Comparison of ENCODE assay signal across 8 cellular contexts in the genomic region with DNA sequence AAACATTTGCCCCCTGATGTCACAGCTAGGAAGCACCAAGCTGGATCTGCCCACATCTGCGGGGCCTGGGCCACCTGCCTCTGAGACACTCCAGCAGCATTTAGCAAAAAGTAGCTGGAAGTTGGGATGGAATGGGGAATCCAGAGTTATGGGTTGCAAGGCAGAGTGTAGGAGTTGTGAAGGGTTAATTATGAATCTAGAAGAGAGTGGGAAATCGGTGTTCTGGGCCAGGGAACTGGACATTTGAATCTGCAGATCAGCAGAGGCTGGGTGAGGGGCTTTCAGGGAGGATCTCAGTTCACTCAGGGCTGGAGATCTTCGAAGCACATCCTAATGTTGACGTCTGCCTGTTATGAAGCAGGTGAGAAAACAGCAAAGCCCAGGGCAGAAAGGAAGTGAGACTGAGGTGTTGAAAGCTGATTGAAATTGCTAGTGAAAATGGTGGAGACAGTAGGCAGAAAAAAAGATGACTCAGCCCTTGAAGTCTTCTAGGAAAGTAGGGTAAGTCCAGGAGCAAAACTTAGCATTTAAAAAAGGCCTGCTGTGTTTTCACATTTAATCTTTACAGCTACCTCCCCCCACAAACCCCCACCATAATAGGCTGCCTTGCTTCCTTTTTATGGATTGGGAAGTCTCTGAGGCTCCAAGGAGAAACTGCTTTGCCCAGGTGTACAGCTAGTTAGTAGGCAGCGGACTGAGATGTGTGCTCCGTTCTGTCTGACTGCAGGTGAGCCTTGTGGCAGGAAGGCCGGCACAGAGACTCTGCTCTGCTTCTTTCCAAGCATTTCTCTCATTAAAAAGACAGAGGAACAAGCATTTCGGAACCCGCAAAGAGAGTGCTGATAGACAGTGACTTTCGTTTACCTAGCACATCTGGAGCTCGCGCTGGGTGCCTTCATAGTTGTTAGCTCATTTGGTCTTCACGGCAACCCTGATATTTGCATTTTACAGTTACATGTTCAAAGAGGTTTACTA. TPM values are rescaled to one million over a fixed set of nuclear protein-coding genes. Genes with fewer than 3 reads are reported as not detected.
DNase-seq lines count a peak whose midpoint lies in the region; ATAC-seq and TF ChIP-seq lines count a peak whose summit lies in the region.

No MANE protein-coding gene starts in this region.

- peak; percentile 88 for ATAC-seq in HG02981 (IDR thresholded peaks at IDR 0.05; ENCODE audit: unreplicated experiment)
- peak; percentile 74 for ATAC-seq in stimulated activated memory B cell treated with anti-CD40 and anti-IgM and Interleukin-4, amounts not matched to agents 10 μg/mL and 1 μg/mL and 100 μg/mL, for 72 hours

- 80 to 84% methylated on average over 13 of the region's 13 CpGs for WGBS in testis, 2 donors

- H3K4me3 Mint-ChIP-seq in T-helper 2 cell treated with Interferon-gamma antibody and Interleukin-4, amounts not matched to agents 5 μg/mL and 100 μg/mL, for 36 hours = no peak overlapping the region
- H3K4me3 Mint-ChIP-seq in stimulated activated memory B cell treated with anti-CD40 and anti-IgM and Interleukin-4, amounts not matched to agents 10 μg/mL and 1 μg/mL and 100 μg/mL, for 72 hours = no peak overlapping the region

- TF ChIP-seq CTCF in testis (IDR thresholded peaks at IDR 0.05) = no peak

- peaks cover 6% of the 10 kb centered on the region for H3K4me1 ChIP-seq in testis

- no peak for TF ChIP-seq POLR2A in testis (IDR thresholded peaks at IDR 0.05)

- intact Hi-C loops in testis (cut with DNase I; ENCODE audit: low total_unique reads) = no loop called here

- H3K27ac ChIP-seq in testis = no peak overlapping the region

- no peaks in the 10 kb centered on the region for H3K27me3 ChIP-seq in testis

- H3K36me3 ChIP-seq in testis (ENCODE audit: low read depth, missing control alignments) = no peaks in the 10 kb centered on the region

- H3K27me3 Mint-ChIP-seq in T-helper 2 cell treated with Interferon-gamma antibody and Interleukin-4, amounts not matched to agents 5 μg/mL and 100 μg/mL, for 36 hours (ENCODE audit: low read depth) = peaks cover 4% of the 10 kb centered on the region
- no peaks in the 10 kb centered on the region for H3K27me3 Mint-ChIP-seq in stimulated activated memory B cell treated with anti-CD40 and anti-IgM and Interleukin-4, amounts not matched to agents 10 μg/mL and 1 μg/mL and 100 μg/mL, for 72 hours

- peak; percentile 31 for DNase-seq in stimulated activated CD4-positive, alpha-beta T cell treated with anti-CD3 and anti-CD28 coated beads, Interleukin-1b, Interleukin-23, amount 100 ng/mL, for 48 hours
- DNase-seq in stimulated activated CD4-positive, alpha-beta T cell treated with anti-CD3 and anti-CD28 coated beads, Interleukin-4, amount 100 ng/mL, for 4 hours = no peak
- DNase-seq in T-helper 2 cell treated with Interferon-gamma antibody and Interleukin-4, amounts not matched to agents 5 μg/mL and 100 μg/mL, for 36 hours (ENCODE audit: low spot score) = peak; percentile 51
- DNase-seq in testis (no peak), NCI-H345 treated with DMSO at 0.1 percent for 48 hours (lab: John Stamatoyannopoulos, UW; ENCODE audit: unreplicated experiment) (no peak), activated gamma-delta T cell (lab: John Stamatoyannopoulos, UW) (no peak)

- H3K4me1 Mint-ChIP-seq in T-helper 2 cell treated with Interferon-gamma antibody and Interleukin-4, amounts not matched to agents 5 μg/mL and 100 μg/mL, for 36 hours (ENCODE audit: low read depth) = peaks cover 8% of the 10 kb centered on the region
- H3K4me1 Mint-ChIP-seq in stimulated activated memory B cell treated with anti-CD40 and anti-IgM and Interleukin-4, amounts not matched to agents 10 μg/mL and 1 μg/mL and 100 μg/mL, for 72 hours = peaks cover 5% of the 10 kb centered on the region

- no peaks in the 10 kb centered on the region for H3K9me3 ChIP-seq in testis

- peaks cover 15% of the 10 kb centered on the region for H3K36me3 Mint-ChIP-seq in T-helper 2 cell treated with Interferon-gamma antibody and Interleukin-4, amounts not matched to agents 5 μg/mL and 100 μg/mL, for 36 hours (ENCODE audit: low read depth)
- H3K36me3 Mint-ChIP-seq in stimulated activated memory B cell treated with anti-CD40 and anti-IgM and Interleukin-4, amounts not matched to agents 10 μg/mL and 1 μg/mL and 100 μg/mL, for 72 hours = no peaks in the 10 kb centered on the region

- no peaks in the 10 kb centered on the region for H3K9me3 Mint-ChIP-seq in T-helper 2 cell treated with Interferon-gamma antibody and Interleukin-4, amounts not matched to agents 5 μg/mL and 100 μg/mL, for 36 hours
- H3K9me3 Mint-ChIP-seq in stimulated activated memory B cell treated with anti-CD40 and anti-IgM and Interleukin-4, amounts not matched to agents 10 μg/mL and 1 μg/mL and 100 μg/mL, for 72 hours = no peaks in the 10 kb centered on the region

- no peak overlapping the region for H3K27ac Mint-ChIP-seq in T-helper 2 cell treated with Interferon-gamma antibody and Interleukin-4, amounts not matched to agents 5 μg/mL and 100 μg/mL, for 36 hours
- no peak overlapping the region for H3K27ac Mint-ChIP-seq in stimulated activated memory B cell treated with anti-CD40 and anti-IgM and Interleukin-4, amounts not matched to agents 10 μg/mL and 1 μg/mL and 100 μg/mL, for 72 hours

- no peak overlapping the region for H3K4me3 ChIP-seq in testis

RNA-seq across cellular contexts. Expression of a gene that starts 7.2 kb away (rescaled TPM):
- 1 to 10 TPM; 8.2 to 8.6 TPM for total RNA-seq in testis
- 16.6 TPM for polyA plus RNA-seq in testis (ENCODE audit: insufficient read depth, low read depth, low replicate concordance)

Comparison
In these comparisons a context has a peak if more than half of its experiments do, and no peak if none do; other contexts are left out.
1. DNase-seq: peak in stimulated activated CD4-positive, alpha-beta T cell treated with anti-CD3 and anti-CD28 coated beads, Interleukin-1b, Interleukin-23, amount 100 ng/mL, for 48 hours (single experiment) and T-helper 2 cell treated with Interferon-gamma antibody and Interleukin-4, amounts not matched to agents 5 μg/mL and 100 μg/mL, for 36 hours (single experiment); none in stimulated activated CD4-positive, alpha-beta T cell treated with anti-CD3 and anti-CD28 coated beads, Interleukin-4, amount 100 ng/mL, for 4 hours (0 of 2), testis (single experiment), NCI-H345 treated with DMSO at 0.1 percent for 48 hours (single experiment) and activated gamma-delta T cell (single experiment).